1 cellular context compared by ENCODE assay signal in the genomic region with DNA sequence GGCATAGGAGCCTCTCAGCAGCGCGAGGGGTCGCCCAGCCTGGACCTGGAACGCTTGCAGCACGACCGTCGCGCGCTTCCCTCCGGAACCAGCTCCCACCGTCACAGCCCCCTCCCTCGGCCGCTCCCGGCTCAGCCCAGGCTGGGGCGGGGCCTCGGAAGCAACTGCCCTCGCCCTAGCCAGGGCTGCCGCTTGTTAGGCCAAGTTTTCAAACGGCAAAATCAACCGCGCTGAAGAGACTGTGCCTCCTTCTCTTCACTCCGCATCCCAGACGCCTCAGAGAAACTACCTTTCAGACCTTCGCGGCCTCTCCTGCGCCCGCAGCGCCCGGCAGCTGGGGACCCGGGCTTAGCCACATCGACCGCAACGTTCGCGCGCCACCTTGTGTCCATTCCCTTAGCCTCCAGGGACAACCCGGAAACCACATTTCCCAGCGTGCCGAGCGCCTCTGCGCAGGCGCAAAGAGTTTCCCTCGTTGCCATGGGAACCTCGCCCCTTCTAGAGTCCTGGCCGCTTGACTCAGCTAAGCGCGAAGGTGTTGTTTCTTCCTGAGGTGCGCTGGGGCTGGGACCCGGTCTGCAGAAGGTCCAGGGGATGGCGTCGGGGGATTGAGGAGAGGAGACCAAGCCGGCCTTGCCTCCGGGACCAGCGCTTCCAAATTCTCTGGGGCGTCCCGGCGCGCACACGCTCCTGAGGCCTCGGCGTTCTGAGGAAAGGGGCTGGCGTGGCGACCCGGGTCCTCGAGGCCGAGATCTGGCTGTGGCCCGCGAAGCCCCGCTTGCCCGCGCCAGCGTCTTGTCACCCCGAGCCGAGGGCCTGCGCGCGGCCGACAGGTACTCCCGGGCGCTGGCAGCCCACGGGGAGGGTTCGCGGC.
TF ChIP-seq lines count a peak whose summit lies in the region.

No MANE protein-coding gene starts in this region.

TF ChIP-seq in K562, 482 proteins besides CTCF, POLR2A, EP300 and RAD21 (continues in another document):
- TF ChIP-seq RBM22 (IDR thresholded peaks at IDR 0.05; ENCODE audit: low read depth, low read length, poor library complexity, severe bottlenecking) (peak; percentile 80), BRD9 (IDR thresholded peaks at IDR 0.05; ENCODE audit: low read depth, partially characterized antibody) (peak; percentile 99), NFE2 (IDR thresholded peaks at IDR 0.05; ENCODE audit: low read depth) (0 out of 2 replicates have a peak, but pooled peaks have one; percentile 31), CBX3 (IDR thresholded peaks at IDR 0.05; ENCODE audit: borderline replicate concordance in 1 of 2, low read length in 2 of 2) (no peak; a peak in 1 of 3 replicates), ELF2 (CRISPR knock-in tag; IDR thresholded peaks at IDR 0.05) (peak; percentile 90), HDAC2 (IDR thresholded peaks at IDR 0.05) (0 out of 2 replicates have a peak, but pooled peaks have one; percentile 9), SPI1 (IDR thresholded peaks at IDR 0.05; ENCODE audit: borderline replicate concordance, low read depth, low read length) (no peak), TOE1 (IDR thresholded peaks at IDR 0.05; ENCODE audit: borderline replicate concordance) (peak; percentile 76), TOE1 (CRISPR knock-in tag; IDR thresholded peaks at IDR 0.05; ENCODE audit: borderline replicate concordance, low read depth) (no peak), CCNT2 (IDR thresholded peaks at IDR 0.05; ENCODE audit: borderline replicate concordance, extremely low read depth, insufficient read length, low read depth, low read length) (peak; percentile 77), CREM (IDR thresholded peaks at IDR 0.05; ENCODE audit: low read depth) (peak; percentile 49), NR2F6 (CRISPR knock-in tag; IDR thresholded peaks at IDR 0.05) (no peak), TRIM24 (IDR thresholded peaks at IDR 0.05) (peak in 1 of 2 experiments; percentile 50; a peak in 1 of 4 replicates), GABPB1 (CRISPR knock-in tag; IDR thresholded peaks at IDR 0.05) (peak; percentile 86), ZZZ3 (IDR thresholded peaks at IDR 0.05) (no peak), STAT5A (IDR thresholded peaks at IDR 0.05; ENCODE audit: borderline replicate concordance, low read length) (no peak), FOSL1 (tag; conservative IDR thresholded peaks at IDR 0.05) (no peak), BDP1 (IDR thresholded peaks at IDR 0.05; ENCODE audit: insufficient read depth, insufficient read length) (no peak), ZNF140 (CRISPR knock-in tag; IDR thresholded peaks at IDR 0.05) (no peak), ZBTB1 (CRISPR knock-in tag; IDR thresholded peaks at IDR 0.05; ENCODE audit: borderline replicate concordance, low read depth) (peak; percentile 97), SAFB2 (IDR thresholded peaks at IDR 0.05; ENCODE audit: borderline replicate concordance, low read depth, low read length, severe bottlenecking) (no peak), SMAD4 (CRISPR knock-in tag; conservative IDR thresholded peaks at IDR 0.05) (no peak), HNRNPK (IDR thresholded peaks at IDR 0.05; ENCODE audit: low read depth, low read length, poor library complexity, severe bottlenecking) (no peak)
- TF ChIP-seq, protein P1, sequence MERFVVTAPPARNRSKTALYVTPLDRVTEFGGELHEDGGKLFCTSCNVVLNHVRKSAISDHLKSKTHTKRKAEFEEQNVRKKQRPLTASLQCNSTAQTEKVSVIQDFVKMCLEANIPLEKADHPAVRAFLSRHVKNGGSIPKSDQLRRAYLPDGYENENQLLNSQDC (CRISPR knock-in tag; IDR thresholded peaks at IDR 0.05) = no peak
- TF ChIP-seq, protein P2, sequence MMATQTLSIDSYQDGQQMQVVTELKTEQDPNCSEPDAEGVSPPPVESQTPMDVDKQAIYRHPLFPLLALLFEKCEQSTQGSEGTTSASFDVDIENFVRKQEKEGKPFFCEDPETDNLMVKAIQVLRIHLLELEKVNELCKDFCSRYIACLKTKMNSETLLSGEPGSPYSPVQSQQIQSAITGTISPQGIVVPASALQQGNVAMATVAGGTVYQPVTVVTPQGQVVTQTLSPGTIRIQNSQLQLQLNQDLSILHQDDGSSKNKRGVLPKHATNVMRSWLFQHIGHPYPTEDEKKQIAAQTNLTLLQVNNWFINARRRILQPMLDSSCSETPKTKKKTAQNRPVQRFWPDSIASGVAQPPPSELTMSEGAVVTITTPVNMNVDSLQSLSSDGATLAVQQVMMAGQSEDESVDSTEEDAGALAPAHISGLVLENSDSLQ (IDR thresholded peaks at IDR 0.05) = no peak
- TF ChIP-seq, protein P3, sequence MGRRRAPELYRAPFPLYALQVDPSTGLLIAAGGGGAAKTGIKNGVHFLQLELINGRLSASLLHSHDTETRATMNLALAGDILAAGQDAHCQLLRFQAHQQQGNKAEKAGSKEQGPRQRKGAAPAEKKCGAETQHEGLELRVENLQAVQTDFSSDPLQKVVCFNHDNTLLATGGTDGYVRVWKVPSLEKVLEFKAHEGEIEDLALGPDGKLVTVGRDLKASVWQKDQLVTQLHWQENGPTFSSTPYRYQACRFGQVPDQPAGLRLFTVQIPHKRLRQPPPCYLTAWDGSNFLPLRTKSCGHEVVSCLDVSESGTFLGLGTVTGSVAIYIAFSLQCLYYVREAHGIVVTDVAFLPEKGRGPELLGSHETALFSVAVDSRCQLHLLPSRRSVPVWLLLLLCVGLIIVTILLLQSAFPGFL (CRISPR knock-in tag; IDR thresholded peaks at IDR 0.05) = no peak
- TF ChIP-seq, protein P4, sequence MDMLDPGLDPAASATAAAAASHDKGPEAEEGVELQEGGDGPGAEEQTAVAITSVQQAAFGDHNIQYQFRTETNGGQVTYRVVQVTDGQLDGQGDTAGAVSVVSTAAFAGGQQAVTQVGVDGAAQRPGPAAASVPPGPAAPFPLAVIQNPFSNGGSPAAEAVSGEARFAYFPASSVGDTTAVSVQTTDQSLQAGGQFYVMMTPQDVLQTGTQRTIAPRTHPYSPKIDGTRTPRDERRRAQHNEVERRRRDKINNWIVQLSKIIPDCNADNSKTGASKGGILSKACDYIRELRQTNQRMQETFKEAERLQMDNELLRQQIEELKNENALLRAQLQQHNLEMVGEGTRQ (CRISPR knock-in tag; IDR thresholded peaks at IDR 0.05) = no peak
- TF ChIP-seq, protein P5, sequence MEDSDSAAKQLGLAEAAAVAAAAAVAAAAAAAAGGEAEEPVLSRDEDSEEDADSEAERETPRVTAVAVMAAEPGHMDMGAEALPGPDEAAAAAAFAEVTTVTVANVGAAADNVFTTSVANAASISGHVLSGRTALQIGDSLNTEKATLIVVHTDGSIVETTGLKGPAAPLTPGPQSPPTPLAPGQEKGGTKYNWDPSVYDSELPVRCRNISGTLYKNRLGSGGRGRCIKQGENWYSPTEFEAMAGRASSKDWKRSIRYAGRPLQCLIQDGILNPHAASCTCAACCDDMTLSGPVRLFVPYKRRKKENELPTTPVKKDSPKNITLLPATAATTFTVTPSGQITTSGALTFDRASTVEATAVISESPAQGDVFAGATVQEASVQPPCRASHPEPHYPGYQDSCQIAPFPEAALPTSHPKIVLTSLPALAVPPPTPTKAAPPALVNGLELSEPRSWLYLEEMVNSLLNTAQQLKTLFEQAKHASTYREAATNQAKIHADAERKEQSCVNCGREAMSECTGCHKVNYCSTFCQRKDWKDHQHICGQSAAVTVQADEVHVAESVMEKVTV (CRISPR knock-in tag; IDR thresholded peaks at IDR 0.05) = peak; percentile 99
- TF ChIP-seq, protein P6, sequence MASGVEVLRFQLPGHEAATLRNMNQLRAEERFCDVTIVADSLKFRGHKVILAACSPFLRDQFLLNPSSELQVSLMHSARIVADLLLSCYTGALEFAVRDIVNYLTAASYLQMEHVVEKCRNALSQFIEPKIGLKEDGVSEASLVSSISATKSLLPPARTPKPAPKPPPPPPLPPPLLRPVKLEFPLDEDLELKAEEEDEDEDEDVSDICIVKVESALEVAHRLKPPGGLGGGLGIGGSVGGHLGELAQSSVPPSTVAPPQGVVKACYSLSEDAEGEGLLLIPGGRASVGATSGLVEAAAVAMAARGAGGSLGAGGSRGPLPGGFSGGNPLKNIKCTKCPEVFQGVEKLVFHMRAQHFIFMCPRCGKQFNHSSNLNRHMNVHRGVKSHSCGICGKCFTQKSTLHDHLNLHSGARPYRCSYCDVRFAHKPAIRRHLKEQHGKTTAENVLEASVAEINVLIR (CRISPR knock-in tag; IDR thresholded peaks at IDR 0.05) = 0 out of 2 replicates have a peak, but pooled peaks have one; percentile 28
- TF ChIP-seq, protein P7, sequence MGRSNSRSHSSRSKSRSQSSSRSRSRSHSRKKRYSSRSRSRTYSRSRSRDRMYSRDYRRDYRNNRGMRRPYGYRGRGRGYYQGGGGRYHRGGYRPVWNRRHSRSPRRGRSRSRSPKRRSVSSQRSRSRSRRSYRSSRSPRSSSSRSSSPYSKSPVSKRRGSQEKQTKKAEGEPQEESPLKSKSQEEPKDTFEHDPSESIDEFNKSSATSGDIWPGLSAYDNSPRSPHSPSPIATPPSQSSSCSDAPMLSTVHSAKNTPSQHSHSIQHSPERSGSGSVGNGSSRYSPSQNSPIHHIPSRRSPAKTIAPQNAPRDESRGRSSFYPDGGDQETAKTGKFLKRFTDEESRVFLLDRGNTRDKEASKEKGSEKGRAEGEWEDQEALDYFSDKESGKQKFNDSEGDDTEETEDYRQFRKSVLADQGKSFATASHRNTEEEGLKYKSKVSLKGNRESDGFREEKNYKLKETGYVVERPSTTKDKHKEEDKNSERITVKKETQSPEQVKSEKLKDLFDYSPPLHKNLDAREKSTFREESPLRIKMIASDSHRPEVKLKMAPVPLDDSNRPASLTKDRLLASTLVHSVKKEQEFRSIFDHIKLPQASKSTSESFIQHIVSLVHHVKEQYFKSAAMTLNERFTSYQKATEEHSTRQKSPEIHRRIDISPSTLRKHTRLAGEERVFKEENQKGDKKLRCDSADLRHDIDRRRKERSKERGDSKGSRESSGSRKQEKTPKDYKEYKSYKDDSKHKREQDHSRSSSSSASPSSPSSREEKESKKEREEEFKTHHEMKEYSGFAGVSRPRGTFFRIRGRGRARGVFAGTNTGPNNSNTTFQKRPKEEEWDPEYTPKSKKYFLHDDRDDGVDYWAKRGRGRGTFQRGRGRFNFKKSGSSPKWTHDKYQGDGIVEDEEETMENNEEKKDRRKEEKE (IDR thresholded peaks at IDR 0.05; ENCODE audit: borderline replicate concordance in 1 of 2, control insufficient read depth in 1 of 2, low read depth in 2 of 2, low read length in 1 of 2) = no peak
- TF ChIP-seq, protein P8, sequence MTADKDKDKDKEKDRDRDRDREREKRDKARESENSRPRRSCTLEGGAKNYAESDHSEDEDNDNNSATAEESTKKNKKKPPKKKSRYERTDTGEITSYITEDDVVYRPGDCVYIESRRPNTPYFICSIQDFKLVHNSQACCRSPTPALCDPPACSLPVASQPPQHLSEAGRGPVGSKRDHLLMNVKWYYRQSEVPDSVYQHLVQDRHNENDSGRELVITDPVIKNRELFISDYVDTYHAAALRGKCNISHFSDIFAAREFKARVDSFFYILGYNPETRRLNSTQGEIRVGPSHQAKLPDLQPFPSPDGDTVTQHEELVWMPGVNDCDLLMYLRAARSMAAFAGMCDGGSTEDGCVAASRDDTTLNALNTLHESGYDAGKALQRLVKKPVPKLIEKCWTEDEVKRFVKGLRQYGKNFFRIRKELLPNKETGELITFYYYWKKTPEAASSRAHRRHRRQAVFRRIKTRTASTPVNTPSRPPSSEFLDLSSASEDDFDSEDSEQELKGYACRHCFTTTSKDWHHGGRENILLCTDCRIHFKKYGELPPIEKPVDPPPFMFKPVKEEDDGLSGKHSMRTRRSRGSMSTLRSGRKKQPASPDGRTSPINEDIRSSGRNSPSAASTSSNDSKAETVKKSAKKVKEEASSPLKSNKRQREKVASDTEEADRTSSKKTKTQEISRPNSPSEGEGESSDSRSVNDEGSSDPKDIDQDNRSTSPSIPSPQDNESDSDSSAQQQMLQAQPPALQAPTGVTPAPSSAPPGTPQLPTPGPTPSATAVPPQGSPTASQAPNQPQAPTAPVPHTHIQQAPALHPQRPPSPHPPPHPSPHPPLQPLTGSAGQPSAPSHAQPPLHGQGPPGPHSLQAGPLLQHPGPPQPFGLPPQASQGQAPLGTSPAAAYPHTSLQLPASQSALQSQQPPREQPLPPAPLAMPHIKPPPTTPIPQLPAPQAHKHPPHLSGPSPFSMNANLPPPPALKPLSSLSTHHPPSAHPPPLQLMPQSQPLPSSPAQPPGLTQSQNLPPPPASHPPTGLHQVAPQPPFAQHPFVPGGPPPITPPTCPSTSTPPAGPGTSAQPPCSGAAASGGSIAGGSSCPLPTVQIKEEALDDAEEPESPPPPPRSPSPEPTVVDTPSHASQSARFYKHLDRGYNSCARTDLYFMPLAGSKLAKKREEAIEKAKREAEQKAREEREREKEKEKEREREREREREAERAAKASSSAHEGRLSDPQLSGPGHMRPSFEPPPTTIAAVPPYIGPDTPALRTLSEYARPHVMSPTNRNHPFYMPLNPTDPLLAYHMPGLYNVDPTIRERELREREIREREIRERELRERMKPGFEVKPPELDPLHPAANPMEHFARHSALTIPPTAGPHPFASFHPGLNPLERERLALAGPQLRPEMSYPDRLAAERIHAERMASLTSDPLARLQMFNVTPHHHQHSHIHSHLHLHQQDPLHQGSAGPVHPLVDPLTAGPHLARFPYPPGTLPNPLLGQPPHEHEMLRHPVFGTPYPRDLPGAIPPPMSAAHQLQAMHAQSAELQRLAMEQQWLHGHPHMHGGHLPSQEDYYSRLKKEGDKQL (CRISPR knock-in tag; IDR thresholded peaks at IDR 0.05; ENCODE audit: borderline replicate concordance) = no peak
- TF ChIP-seq, protein P9, sequence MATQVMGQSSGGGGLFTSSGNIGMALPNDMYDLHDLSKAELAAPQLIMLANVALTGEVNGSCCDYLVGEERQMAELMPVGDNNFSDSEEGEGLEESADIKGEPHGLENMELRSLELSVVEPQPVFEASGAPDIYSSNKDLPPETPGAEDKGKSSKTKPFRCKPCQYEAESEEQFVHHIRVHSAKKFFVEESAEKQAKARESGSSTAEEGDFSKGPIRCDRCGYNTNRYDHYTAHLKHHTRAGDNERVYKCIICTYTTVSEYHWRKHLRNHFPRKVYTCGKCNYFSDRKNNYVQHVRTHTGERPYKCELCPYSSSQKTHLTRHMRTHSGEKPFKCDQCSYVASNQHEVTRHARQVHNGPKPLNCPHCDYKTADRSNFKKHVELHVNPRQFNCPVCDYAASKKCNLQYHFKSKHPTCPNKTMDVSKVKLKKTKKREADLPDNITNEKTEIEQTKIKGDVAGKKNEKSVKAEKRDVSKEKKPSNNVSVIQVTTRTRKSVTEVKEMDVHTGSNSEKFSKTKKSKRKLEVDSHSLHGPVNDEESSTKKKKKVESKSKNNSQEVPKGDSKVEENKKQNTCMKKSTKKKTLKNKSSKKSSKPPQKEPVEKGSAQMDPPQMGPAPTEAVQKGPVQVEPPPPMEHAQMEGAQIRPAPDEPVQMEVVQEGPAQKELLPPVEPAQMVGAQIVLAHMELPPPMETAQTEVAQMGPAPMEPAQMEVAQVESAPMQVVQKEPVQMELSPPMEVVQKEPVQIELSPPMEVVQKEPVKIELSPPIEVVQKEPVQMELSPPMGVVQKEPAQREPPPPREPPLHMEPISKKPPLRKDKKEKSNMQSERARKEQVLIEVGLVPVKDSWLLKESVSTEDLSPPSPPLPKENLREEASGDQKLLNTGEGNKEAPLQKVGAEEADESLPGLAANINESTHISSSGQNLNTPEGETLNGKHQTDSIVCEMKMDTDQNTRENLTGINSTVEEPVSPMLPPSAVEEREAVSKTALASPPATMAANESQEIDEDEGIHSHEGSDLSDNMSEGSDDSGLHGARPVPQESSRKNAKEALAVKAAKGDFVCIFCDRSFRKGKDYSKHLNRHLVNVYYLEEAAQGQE (CRISPR knock-in tag; IDR thresholded peaks at IDR 0.05; ENCODE audit: low read depth) = 0 out of 2 replicates have a peak, but pooled peaks have one; percentile 56
